ENCODE assay signal across 8 cellular contexts in the genomic region with DNA sequence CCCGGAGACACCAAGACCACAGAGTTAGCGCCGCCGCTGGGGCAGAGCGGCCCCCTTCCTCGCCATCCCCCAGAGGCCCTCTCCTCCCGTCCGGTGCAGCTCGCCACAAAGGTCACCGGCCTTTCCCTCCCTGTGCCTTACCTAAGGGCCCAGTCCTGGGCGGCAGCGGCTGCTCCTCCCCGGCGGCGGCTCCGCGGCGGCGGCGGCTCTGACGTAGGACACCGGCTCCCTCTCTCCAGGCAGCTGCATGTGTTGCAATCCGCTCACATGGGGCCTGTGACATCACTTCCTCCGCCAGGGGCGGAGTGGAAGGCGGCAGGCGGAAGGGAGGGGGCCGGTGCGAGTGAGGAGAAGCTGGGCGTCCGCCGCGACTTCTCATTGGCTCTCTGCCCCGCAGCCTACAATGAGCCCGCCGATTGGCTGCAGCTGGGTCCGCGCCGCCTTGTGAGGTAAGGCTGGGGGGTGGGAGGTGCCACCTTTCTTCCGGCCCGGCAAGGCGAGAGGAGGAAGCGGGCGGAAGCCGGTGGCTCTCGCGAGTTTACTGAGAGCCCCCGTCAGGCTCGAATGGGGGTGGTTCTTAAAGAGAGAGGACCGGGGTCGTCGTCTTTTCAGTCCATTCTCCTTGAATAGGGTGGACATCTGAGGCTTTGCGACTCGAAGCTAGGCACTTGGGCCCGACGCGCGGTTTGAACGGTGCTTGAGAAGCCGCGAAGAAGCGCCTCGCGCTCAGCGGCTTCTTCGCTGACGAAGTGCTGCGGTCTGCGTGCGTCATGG. TPM values are rescaled to one million over a fixed set of nuclear protein-coding genes. Genes with fewer than 3 reads are reported as not detected.
A peak's percentile ranks its signal among the peaks of the same experiment; 100 is the strongest.
DNase-seq lines count a peak whose midpoint lies in the region; ATAC-seq and TF ChIP-seq lines count a peak whose summit lies in the region.

A gene (minus strand): TSS at position 281 of the 774 bp plus-strand sequence. CDS start 318 bp downstream, outside the sequence.

- H3K9me3 Mint-ChIP-seq in T-helper 2 cell treated with Interferon-gamma antibody and Interleukin-4, amounts not matched to agents 5 μg/mL and 100 μg/mL, for 36 hours: no peaks in the 10 kb centered on the region

- H3K27me3 ChIP-seq in ascending aorta: no peaks in the 10 kb centered on the region
- no peaks in the 10 kb centered on the region for H3K27me3 ChIP-seq in right atrium auricular region
- no peaks in the 10 kb centered on the region for H3K27me3 ChIP-seq in uterus

- TF ChIP-seq POLR2A in uterus (IDR thresholded peaks at IDR 0.05): peak; percentile 96 to 100

- no peaks in the 10 kb centered on the region for H3K36me3 ChIP-seq in ascending aorta
- H3K36me3 ChIP-seq in right atrium auricular region: no peaks in the 10 kb centered on the region
- no peaks in the 10 kb centered on the region for H3K36me3 ChIP-seq in uterus

- no peaks in the 10 kb centered on the region for H3K27me3 Mint-ChIP-seq in T-helper 2 cell treated with Interferon-gamma antibody and Interleukin-4, amounts not matched to agents 5 μg/mL and 100 μg/mL, for 36 hours (ENCODE audit: low read depth)

- H3K27ac Mint-ChIP-seq in T-helper 2 cell treated with Interferon-gamma antibody and Interleukin-4, amounts not matched to agents 5 μg/mL and 100 μg/mL, for 36 hours: peak within 1 kb of the TSS; percentile 100

- peak within 1 kb of the TSS; percentile 95 for H3K4me3 Mint-ChIP-seq in T-helper 2 cell treated with Interferon-gamma antibody and Interleukin-4, amounts not matched to agents 5 μg/mL and 100 μg/mL, for 36 hours

- ATAC-seq in GM18502 (IDR thresholded peaks at IDR 0.05; ENCODE audit: poor library complexity, unreplicated experiment) (peak; percentile 93), HG02970 (IDR thresholded peaks at IDR 0.05; ENCODE audit: low FRiP score, unreplicated experiment) (peak; percentile 94)

- TF ChIP-seq CTCF in ascending aorta (IDR thresholded peaks at IDR 0.05) (no peak), right atrium auricular region (IDR thresholded peaks at IDR 0.05) (peak in 1 of 2 donors; percentile 21), uterus (IDR thresholded peaks at IDR 0.05) (peak in 2 of 4 experiments; percentile 27 to 37)

- H3K27ac ChIP-seq in ascending aorta: peak within 1 kb of the TSS; percentile 99
- peak within 1 kb of the TSS; percentile 99 to 100 for H3K27ac ChIP-seq in right atrium auricular region
- H3K27ac ChIP-seq in uterus: peak within 1 kb of the TSS; percentile 94 to 99

- intact Hi-C loops in ascending aorta (cut with DNase I) (loop anchor here (1.0 to 5.0 kb wide), 8 partner anchors 32 to 859 kb away; a partner anchor contains a TSS), uterus (cut with DNase I; ENCODE audit: low total_unique reads) (no loop called here)

- peaks cover 30% of the 10 kb centered on the region for H3K36me3 Mint-ChIP-seq in T-helper 2 cell treated with Interferon-gamma antibody and Interleukin-4, amounts not matched to agents 5 μg/mL and 100 μg/mL, for 36 hours (ENCODE audit: low read depth)

- no peaks in the 10 kb centered on the region for H3K9me3 ChIP-seq in ascending aorta
- no peaks in the 10 kb centered on the region for H3K9me3 ChIP-seq in right atrium auricular region
- H3K9me3 ChIP-seq in uterus: no peaks in the 10 kb centered on the region

- DNase-seq in NCI-H1930 (lab: John Stamatoyannopoulos, UW) (peak; percentile 93), ascending aorta (ENCODE audit: low spot score in 2 of 2) (peak; percentile 100), right atrium auricular region (ENCODE audit: low spot score) (peak; percentile 100), pulmonary artery endothelial cell (ENCODE audit: low read depth, low spot score) (peak; percentile 99), uterus (peak; percentile 100)
- DNase-seq in T-helper 2 cell treated with Interferon-gamma antibody and Interleukin-4, amounts not matched to agents 5 μg/mL and 100 μg/mL, for 36 hours (ENCODE audit: low spot score): peak; percentile 100

- peaks cover 16 to 38% of the 10 kb centered on the region in 2 donors for H3K4me1 ChIP-seq in ascending aorta
- peaks cover 0 to 76% of the 10 kb centered on the region in 2 donors for H3K4me1 ChIP-seq in right atrium auricular region
- peaks cover 8 to 17% of the 10 kb centered on the region in 2 donors for H3K4me1 ChIP-seq in uterus

- H3K4me1 Mint-ChIP-seq in T-helper 2 cell treated with Interferon-gamma antibody and Interleukin-4, amounts not matched to agents 5 μg/mL and 100 μg/mL, for 36 hours (ENCODE audit: low read depth): peaks cover 57% of the 10 kb centered on the region

- H3K4me3 ChIP-seq in ascending aorta (peak within 1 kb of the TSS; percentile 95 to 99), right atrium auricular region (peak within 1 kb of the TSS; percentile 98 to 100), uterus (peak within 1 kb of the TSS; percentile 94 to 95)

RNA-seq across cellular contexts. Expression of the gene that starts here (rescaled TPM):
- total RNA-seq in ascending aorta (28.2 TPM), right atrium auricular region (10 to 100 TPM; 62.0 to 64.1 TPM), pulmonary artery endothelial cell (140 and 162 TPM in 2 replicates), uterus (100 to 1,000 TPM in 2 of 4 donors, 10 to 100 TPM in 2; 40.9 to 129 (median 87.8) TPM)

Comparison
In these comparisons a context has a peak if more than half of its experiments do, and no peak if none do; other contexts are left out.
1. Peak in every context shown above with its lines: DNase-seq, ATAC-seq, H3K4me3 ChIP-seq and H3K27ac ChIP-seq.